19 cellular contexts compared by ENCODE assay signal in the genomic region with DNA sequence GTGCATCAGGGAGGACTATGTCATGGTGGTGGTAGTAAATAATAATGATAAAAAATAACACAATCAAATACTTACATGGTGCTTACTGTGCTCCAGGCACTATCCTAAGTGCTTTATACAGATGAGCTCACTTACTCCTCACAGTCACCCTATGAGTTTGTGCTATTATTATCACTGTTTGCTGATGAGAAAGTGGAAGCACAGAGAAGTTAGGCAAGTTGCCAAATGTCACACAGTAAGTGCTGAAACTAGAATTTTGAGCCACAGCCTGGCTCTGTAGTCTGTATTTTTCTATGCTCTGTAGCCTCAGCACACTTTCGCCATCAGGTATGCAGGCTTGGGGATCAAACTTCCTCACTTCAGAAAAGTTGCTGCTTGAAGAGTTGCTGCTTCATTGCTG.
"Had no signal": no experiment of that assay in that cellular context is flagged by ENCODE, and none has a peak within 500 bp of the region (broad histone marks: within the 10 kb centered on the region; RNA-seq: fewer than 3 reads in every experiment).

No MANE protein-coding gene starts in this region.

- H3K27ac ChIP-seq: dorsolateral prefrontal cortex, right atrium auricular region, skin epidermis, transverse colon, vagina, WERI-Rb-1 had no signal

- H3K4me1 ChIP-seq: right atrium auricular region, vagina had no signal

- H3K27me3 ChIP-seq: right atrium auricular region, transverse colon, vagina had no signal

- FAIRE-seq: astrocyte had no signal

- H3K9me3 ChIP-seq: right atrium auricular region, transverse colon, vagina had no signal

- ATAC-seq: activated CD4-positive, alpha-beta T cell treated with anti-CD3 and anti-CD28 coated beads for 36 hours; activated CD8-positive, alpha-beta memory T cell treated with anti-CD3 and anti-CD28 coated beads, Interleukin-2, amount 10 ng/mL, durations not matched to agents 7 days and 5 days had no signal

- DNase-seq: activated CD4-positive, alpha-beta memory T cell treated with anti-CD3 and anti-CD28 coated beads for 36 hours; activated CD4-positive, alpha-beta T cell treated with anti-CD3 and anti-CD28 coated beads for 36 hours; activated CD8-positive, alpha-beta memory T cell treated with anti-CD3 and anti-CD28 coated beads, Interleukin-2, amount 10 ng/mL, durations not matched to agents 7 days and 5 days; activated naive CD4-positive, alpha-beta T cell treated with anti-CD3 and anti-CD28 coated beads, Interleukin-2, amount 10 ng/mL, durations not matched to agents 7 days and 5 days; activated T-cell treated with anti-CD3 and anti-CD28 coated beads, Interleukin-2, amount 50 U/mL, for 1 hour; dorsolateral prefrontal cortex; endodermal cell; islet precursor cell; midbrain; stimulated activated CD4-positive, alpha-beta T cell treated with anti-CD3 and anti-CD28 coated beads, Interleukin-4, amount 100 ng/mL, for 4 hours; stimulated activated CD8-positive, alpha-beta memory T cell treated with anti-CD3 and anti-CD28 coated beads, Interleukin-4, amount 100 ng/mL, for 48 hours; stimulated activated naive CD4-positive, alpha-beta T cell treated with Interleukin-2 at 50 U/mL for 16 hours; transverse colon; WERI-Rb-1 had no signal

- H3K4me3 ChIP-seq: dorsolateral prefrontal cortex, lung, right atrium auricular region, skin epidermis, transverse colon, vagina had no signal

- H3K36me3 ChIP-seq: right atrium auricular region, transverse colon, vagina, WERI-Rb-1 had no signal
